Comparison of ENCODE assay signal across 17 cellular contexts in genomic region chr22:37708580-37709444, GRCh38. TPM values are rescaled to one million over a fixed set of nuclear protein-coding genes. Genes with fewer than 3 reads are reported as not detected.
DNase-seq lines count a peak whose midpoint lies in the region; ATAC-seq and TF ChIP-seq lines count a peak whose summit lies in the region.
"Had no signal": no experiment of that assay in that cellular context is flagged by ENCODE, and none has a peak within 500 bp of the region (broad histone marks: within the 10 kb centered on the region; RNA-seq: fewer than 3 reads in every experiment).

No MANE protein-coding gene starts in this region.

- H3K4me2 ChIP-seq in neural progenitor cell: no peak overlapping the region

- peaks cover 4% of the 10 kb centered on the region for H3K27me3 Mint-ChIP-seq in neural progenitor cell (ENCODE audit: insufficient read depth, low read depth)
- H3K27me3 Mint-ChIP-seq: CD4-positive, alpha-beta memory T cell had no signal

- no peak overlapping the region for H3K4me3 Mint-ChIP-seq in neural progenitor cell
- H3K4me3 Mint-ChIP-seq: CD4-positive, alpha-beta memory T cell had no signal

- H3K4me1 Mint-ChIP-seq in neural progenitor cell: no peaks in the 10 kb centered on the region
- H3K4me1 Mint-ChIP-seq: CD4-positive, alpha-beta memory T cell had no signal

- peak; percentile 50 to 66 for ATAC-seq in left cardiac atrium
- ATAC-seq: PC-3 had no signal

- DNase-seq in DMS153 treated with DMSO at 0.1 percent for 48 hours (lab: John Stamatoyannopoulos, UW; ENCODE audit: unreplicated experiment): peak; percentile 20
- peak; percentile 22 to 70 for DNase-seq in NCI-H526 (lab: John Stamatoyannopoulos, UW)
- no peak for DNase-seq in left cardiac atrium
- no peak for DNase-seq in neural progenitor cell (ENCODE audit: low spot score)
- no peak for DNase-seq in stimulated activated CD4-positive, alpha-beta T cell treated with anti-CD3 and anti-CD28 coated beads, Interleukin-4, amount 100 ng/mL, for 4 hours
- DNase-seq in mucosa of gallbladder (ENCODE audit: low spot score): no peak
- no peak for DNase-seq in NCI-H1930 (lab: John Stamatoyannopoulos, UW)
- no peak for DNase-seq in HK-2 (ENCODE audit: unreplicated experiment)
- DNase-seq: activated effector memory CD4-positive, alpha-beta T cell treated with Interleukin-2 at 50 U/mL for 16 hours; CD4-positive, alpha-beta memory T cell; DMS79 treated with DMSO at 0.1 percent for 48 hours; mesendoderm; NCI-H1694 treated with DMSO at 0.1 percent for 48 hours; NCI-H524; PC-3; stimulated activated naive CD4-positive, alpha-beta T cell treated with Interleukin-2 at 50 U/mL for 16 hours had no signal

- no peak overlapping the region for H3K4me3 ChIP-seq in neural progenitor cell
- H3K4me3 ChIP-seq: tibial nerve had no signal

- no peak overlapping the region for H3K27ac ChIP-seq in neural progenitor cell
- H3K27ac ChIP-seq: tibial nerve had no signal

- no peaks in the 10 kb centered on the region for H3F3A ChIP-seq in neural progenitor cell (ENCODE audit: low read depth)

- no peak for TF ChIP-seq CTCF in neural progenitor cell (IDR thresholded peaks at IDR 0.05)

- no peaks in the 10 kb centered on the region for H4K20me1 ChIP-seq in neural progenitor cell (ENCODE audit: low read depth)

- H3K9me3 Mint-ChIP-seq in neural progenitor cell: no peaks in the 10 kb centered on the region
- H3K9me3 Mint-ChIP-seq: CD4-positive, alpha-beta memory T cell had no signal

- H2AFZ ChIP-seq in neural progenitor cell (replicated peaks): no peak overlapping the region

- no peaks in the 10 kb centered on the region for H3K79me2 ChIP-seq in neural progenitor cell (ENCODE audit: low read depth)

- H3K36me3 ChIP-seq in neural progenitor cell: no peaks in the 10 kb centered on the region

- no peaks in the 10 kb centered on the region for H3K27me3 ChIP-seq in neural progenitor cell
- H3K27me3 ChIP-seq: tibial nerve had no signal

- H3K27ac Mint-ChIP-seq in neural progenitor cell: peak overlapping the region; percentile 57
- H3K27ac Mint-ChIP-seq: CD4-positive, alpha-beta memory T cell had no signal

- intact Hi-C loops in left cardiac atrium (cut with DNase I): loop anchor here in 1 of 2 donors (10.0 kb wide), 1 partner anchor 86 kb away; no protein-coding TSS in a partner anchor

- peak overlapping the region; percentile 28 for H3K9ac ChIP-seq in neural progenitor cell

- peaks cover 17% of the 10 kb centered on the region for H3K36me3 Mint-ChIP-seq in neural progenitor cell

- no peaks in the 10 kb centered on the region for H3K9me3 ChIP-seq in neural progenitor cell (ENCODE audit: low read depth)
- H3K9me3 ChIP-seq: tibial nerve had no signal

- no peaks in the 10 kb centered on the region for H3K4me1 ChIP-seq in neural progenitor cell
- H3K4me1 ChIP-seq: tibial nerve had no signal

RNA-seq across cellular contexts. Expression of gene TRIOBP, which starts 12.0 kb away (rescaled TPM):
- 100 to 1,000 TPM in 1 of 2 donors, 10 to 100 TPM in 1; 83.5 to 118 TPM for total RNA-seq in left cardiac atrium
- 25.2 and 51.0 TPM in 2 replicates for total RNA-seq in neural progenitor cell (ENCODE audit: low replicate concordance)
- total RNA-seq in mucosa of gallbladder: 119 TPM

RNA-seq across cellular contexts. Expression of gene NOL12, which starts 22.7 kb away (rescaled TPM):
- total RNA-seq in left cardiac atrium: 10 to 100 TPM; 13.7 TPM
- total RNA-seq in neural progenitor cell (ENCODE audit: low replicate concordance): 23.7 and 28.7 TPM in 2 replicates
- 27.1 TPM for total RNA-seq in mucosa of gallbladder

RNA-seq across cellular contexts. Expression of gene LGALS1, which starts 33.4 kb away (rescaled TPM):
- total RNA-seq in left cardiac atrium (100 to 1,000 TPM; 599 to 917 TPM), neural progenitor cell (ENCODE audit: low replicate concordance) (14.9 and 42.9 TPM in 2 replicates), mucosa of gallbladder (587 TPM)

RNA-seq across cellular contexts. Expression of gene PDXP, which starts 50.3 kb away (rescaled TPM):
- 10 to 100 TPM; 17.3 to 17.5 TPM for total RNA-seq in left cardiac atrium
- total RNA-seq in neural progenitor cell (ENCODE audit: low replicate concordance): 25.1 and 57.0 TPM in 2 replicates
- total RNA-seq in mucosa of gallbladder: 12.1 TPM

Comparison
In these comparisons a context has a peak if more than half of its experiments do, and no peak if none do; other contexts are left out.
1. DNase-seq: peak in DMS153 treated with DMSO at 0.1 percent for 48 hours (single experiment) and NCI-H526 (2 of 2); none in left cardiac atrium (single experiment), neural progenitor cell (single experiment), stimulated activated CD4-positive, alpha-beta T cell treated with anti-CD3 and anti-CD28 coated beads, Interleukin-4, amount 100 ng/mL, for 4 hours (0 of 2), mucosa of gallbladder (single experiment), NCI-H1930 (0 of 2) and HK-2 (single experiment).
2. RNA of gene LGALS1, which starts 33.4 kb away (total RNA-seq): 599 to 917 TPM in left cardiac atrium and 587 TPM in mucosa of gallbladder (single experiment); 14.9 to 42.9 TPM in neural progenitor cell; every median in the first group is over 10 times any median in the second.